ENCODE assay signal across 9 cellular contexts in genomic region chr11:90113541-90113940, GRCh38. TPM values are rescaled to one million over a fixed set of nuclear protein-coding genes. Genes with fewer than 3 reads are reported as not detected.
DNase-seq lines count a peak whose midpoint lies in the region; ATAC-seq and TF ChIP-seq lines count a peak whose summit lies in the region.
"Had no signal": no experiment of that assay in that cellular context is flagged by ENCODE, and none has a peak within 500 bp of the region (broad histone marks: within the 10 kb centered on the region; RNA-seq: fewer than 3 reads in every experiment).

No MANE protein-coding gene starts in this region.

- H3K9me3 ChIP-seq in CD8-positive, alpha-beta T cell (ENCODE audit: low read length) = no peaks in the 10 kb centered on the region
- H3K9me3 ChIP-seq in adrenal gland (replicated peaks in 1 of 3) = no peaks in the 10 kb centered on the region
- no peaks in the 10 kb centered on the region for H3K9me3 ChIP-seq in lower lobe of right lung

- no peaks in the 10 kb centered on the region for H3K36me3 ChIP-seq in CD8-positive, alpha-beta T cell (ENCODE audit: insufficient read depth, low read length)
- H3K36me3 ChIP-seq in adrenal gland (replicated peaks in 1 of 2) (no peaks in the 10 kb centered on the region), lower lobe of right lung (no peaks in the 10 kb centered on the region)

- DNase-seq in CD8-positive, alpha-beta T cell = no peak
- DNase-seq in HS-5 (ENCODE audit: low read depth) (peak; percentile 2), adrenal gland (no peak), lower lobe of right lung (no peak), D341Med (ENCODE audit: low spot score) (no peak), SIG-M5 (lab: John Stamatoyannopoulos, UW) (no peak)
- no peak for DNase-seq in activated CD4-positive, alpha-beta T cell treated with anti-CD3 and anti-CD28 coated beads for 4 hours

- CTCF ChIA-PET in CD8-positive, alpha-beta T cell (lab: Charles Lee) = no interaction called here

- H3K4me1 ChIP-seq in CD8-positive, alpha-beta T cell (ENCODE audit: insufficient read depth, low read length) = no peaks in the 10 kb centered on the region
- H3K4me1 ChIP-seq in adrenal gland (replicated peaks in 1 of 2) (no peaks in the 10 kb centered on the region), lower lobe of right lung (no peaks in the 10 kb centered on the region)

- peak; percentile 26 for TF ChIP-seq CTCF in CD8-positive, alpha-beta T cell (IDR thresholded peaks at IDR 0.05)
- TF ChIP-seq CTCF in adrenal gland (IDR thresholded peaks at IDR 0.05) = peak in 5 of 6 experiments; percentile 27 to 57 (median 37)
- peak; percentile 34 for TF ChIP-seq CTCF in lower lobe of right lung (IDR thresholded peaks at IDR 0.05)

- no peak for TF ChIP-seq POLR2A in adrenal gland (IDR thresholded peaks at IDR 0.05)

- H3K27me3 Mint-ChIP-seq in CD8-positive, alpha-beta T cell (ENCODE audit: low read depth) = no peaks in the 10 kb centered on the region

- H3K27ac ChIP-seq in CD8-positive, alpha-beta T cell (ENCODE audit: low read depth, low read length) = no peak overlapping the region
- H3K27ac ChIP-seq in adrenal gland (no peak overlapping the region), lower lobe of right lung (no peak overlapping the region)

- H3K36me3 Mint-ChIP-seq in CD8-positive, alpha-beta T cell = no peaks in the 10 kb centered on the region

- H3K4me3 ChIP-seq in CD8-positive, alpha-beta T cell (ENCODE audit: low read depth, low read length) = no peak overlapping the region
- H3K4me3 ChIP-seq in adrenal gland = no peak overlapping the region
- H3K4me3 ChIP-seq in lower lobe of right lung = no peak overlapping the region

- H3K4me1 Mint-ChIP-seq in CD8-positive, alpha-beta T cell (ENCODE audit: low read depth) = no peaks in the 10 kb centered on the region

- no peak overlapping the region for H3K27ac Mint-ChIP-seq in CD8-positive, alpha-beta T cell

- WGBS in adrenal gland, 4 donors = 2 to 5% (median 2%) methylated on average over 2 of the region's 2 CpGs

- POLR2A ChIA-PET in CD8-positive, alpha-beta T cell (lab: Charles Lee) = no interaction called here

- H3K4me3 Mint-ChIP-seq in CD8-positive, alpha-beta T cell = no peak overlapping the region

- intact Hi-C loops in CD8-positive, alpha-beta T cell (cut with DNase I, micrococcal nuclease) = no loop called here
- intact Hi-C loops in adrenal gland (cut with DNase I) = no loop called here
- intact Hi-C loops in lower lobe of right lung (cut with DNase I) = no loop called here

- no peaks in the 10 kb centered on the region for H3K27me3 ChIP-seq in CD8-positive, alpha-beta T cell (ENCODE audit: insufficient read depth, low read length)
- H3K27me3 ChIP-seq in adrenal gland (no peaks in the 10 kb centered on the region), lower lobe of right lung (ENCODE audit: low read depth) (no peaks in the 10 kb centered on the region)

- no peaks in the 10 kb centered on the region for H3K9me3 Mint-ChIP-seq in CD8-positive, alpha-beta T cell

- ATAC-seq in CD8-positive, alpha-beta T cell = no peak
- ATAC-seq in lower lobe of right lung (no peak), esophagus mucosa (no peak)

RNA-seq across cellular contexts. Expression of gene NAALAD2, which starts 20.9 kb away (rescaled TPM):
- total RNA-seq in CD8-positive, alpha-beta T cell = not detected
- total RNA-seq in adrenal gland (10 to 100 TPM in 4 of 8 donors, 1 to 10 TPM in 4; 6.0 to 39.9 (median 10.7) TPM), lower lobe of right lung (1.6 TPM), esophagus mucosa (0.16 TPM)
- 10 to 100 TPM; 11.8 to 33.1 (median 18.5) TPM for polyA plus RNA-seq in adrenal gland

RNA-seq across cellular contexts. Expression of gene UBTFL1, which starts 27.8 kb away (rescaled TPM):
- total RNA-seq in CD8-positive, alpha-beta T cell = not detected
- total RNA-seq in adrenal gland = not detected
- polyA plus RNA-seq in adrenal gland = not detected
- total RNA-seq in lower lobe of right lung = not detected
- not detected for total RNA-seq in esophagus mucosa
- total RNA-seq: M059J had no signal
